ENCODE assay signal across 21 cellular contexts in genomic region chr6:30939473-30939872, GRCh38. TPM values are rescaled to one million over a fixed set of nuclear protein-coding genes. Genes with fewer than 3 reads are reported as not detected.
"Had no signal": no experiment of that assay in that cellular context is flagged by ENCODE, and none has a peak within 500 bp of the region (broad histone marks: within the 10 kb centered on the region; RNA-seq: fewer than 3 reads in every experiment).

No MANE protein-coding gene starts in this region.

- H3K79me2 ChIP-seq: hepatocyte had no signal

- H3K36me3 Mint-ChIP-seq: stimulated activated memory B cell treated with anti-CD40 and anti-IgM and Interleukin-4, amounts not matched to agents 10 μg/mL and 1 μg/mL and 100 μg/mL, for 72 hours had no signal

- FAIRE-seq: bronchial epithelial cell, keratinocyte had no signal

- H3K27ac ChIP-seq: hepatocyte, tibial nerve, vagina had no signal

- DNase-seq: activated CD4-positive, alpha-beta T cell treated with anti-CD3 and anti-CD28 coated beads, Interleukin-2, amount 50 U/mL, for 4 hours; activated CD4-positive, CD25-positive, alpha-beta regulatory T cell treated with anti-CD3 and anti-CD28 coated beads, Interleukin-2, amount 50 U/mL, for 72 hours; activated naive CD4-positive, alpha-beta T cell; activated T-cell treated with anti-CD3 and anti-CD28 coated beads for 4 hours; anterior cingulate cortex; effector memory CD4-positive, alpha-beta T cell; naive thymus-derived CD4-positive, alpha-beta T cell; retina; stimulated activated CD4-positive, alpha-beta T cell treated with anti-CD3 and anti-CD28 coated beads, Interleukin-2, amount 100 ng/mL, for 48 hours had no signal

- H3K4me2 ChIP-seq: hepatocyte had no signal

- H3K4me3 ChIP-seq: hepatocyte, tibial nerve, vagina had no signal

- H3K27ac Mint-ChIP-seq: dendritic cell treated with granulocyte-macrophage colony-stimulating factor and Interleukin-4, amounts not matched to agents 40 ng/mL and 50 ng/mL, for 4 days; naive thymus-derived CD4-positive, alpha-beta T cell; stimulated activated memory B cell treated with anti-CD40 and anti-IgM and Interleukin-4, amounts not matched to agents 10 μg/mL and 1 μg/mL and 100 μg/mL, for 72 hours had no signal

- H3K9me3 Mint-ChIP-seq: dendritic cell treated with granulocyte-macrophage colony-stimulating factor and Interleukin-4, amounts not matched to agents 40 ng/mL and 50 ng/mL, for 4 days; stimulated activated memory B cell treated with anti-CD40 and anti-IgM and Interleukin-4, amounts not matched to agents 10 μg/mL and 1 μg/mL and 100 μg/mL, for 72 hours had no signal

- H3K4me3 Mint-ChIP-seq: dendritic cell treated with granulocyte-macrophage colony-stimulating factor and Interleukin-4, amounts not matched to agents 40 ng/mL and 50 ng/mL, for 4 days; naive thymus-derived CD4-positive, alpha-beta T cell; stimulated activated memory B cell treated with anti-CD40 and anti-IgM and Interleukin-4, amounts not matched to agents 10 μg/mL and 1 μg/mL and 100 μg/mL, for 72 hours had no signal

- H2AFZ ChIP-seq: hepatocyte had no signal

- H3K36me3 ChIP-seq: tibial nerve, vagina had no signal

- ATAC-seq: left lobe of liver; naive thymus-derived CD4-positive, alpha-beta T cell; stimulated activated memory B cell treated with anti-CD40 and anti-IgM and Interleukin-4, amounts not matched to agents 10 μg/mL and 1 μg/mL and 100 μg/mL, for 72 hours had no signal

- H3K9me3 ChIP-seq: tibial nerve, vagina had no signal

- H3K27me3 ChIP-seq: hepatocyte, tibial nerve, vagina had no signal

RNA-seq across cellular contexts. Expression of gene MUCL3, which starts 1.3 kb away (rescaled TPM):
- total RNA-seq: cerebellum; glomerular endothelial cell; left lobe of liver; lung microvascular endothelial cell; naive thymus-derived CD4-positive, alpha-beta T cell; subcutaneous adipose tissue had no signal

RNA-seq across cellular contexts. Expression of gene SFTA2, which starts 7.5 kb away (rescaled TPM):
- total RNA-seq: bronchial epithelial cell; cerebellum; glomerular endothelial cell; hepatocyte; left lobe of liver; lung microvascular endothelial cell; naive thymus-derived CD4-positive, alpha-beta T cell; subcutaneous adipose tissue; tibial nerve; vagina had no signal

RNA-seq across cellular contexts. Expression of gene MUC21, which starts 44.0 kb away (rescaled TPM):
- total RNA-seq: cerebellum; glomerular endothelial cell; hepatocyte; left lobe of liver; lung microvascular endothelial cell; naive thymus-derived CD4-positive, alpha-beta T cell; subcutaneous adipose tissue; tibial nerve had no signal
